ENCODE assay signal across 1 cellular context in genomic region chr11:65652511-65653228, GRCh38.
TF ChIP-seq lines count a peak whose summit lies in the region.

No MANE protein-coding gene starts in this region.

TF ChIP-seq in GM23338, 12 proteins besides CTCF, POLR2A, EP300 and RAD21:
- TF ChIP-seq REST (IDR thresholded peaks at IDR 0.05; ENCODE audit: unreplicated experiment) = no peak
- TF ChIP-seq ZNF462 (CRISPR knock-in tag; IDR thresholded peaks at IDR 0.05) = no peak
- TF ChIP-seq POLR2AphosphoS5 (IDR thresholded peaks at IDR 0.05; ENCODE audit: low read depth) = peak; percentile 61
- no peak for TF ChIP-seq EZH2 (IDR thresholded peaks at IDR 0.05; ENCODE audit: low read depth, unreplicated experiment)
- no peak for TF ChIP-seq CREB1 (CRISPR knock-in tag; IDR thresholded peaks at IDR 0.05; ENCODE audit: low read depth)
- no peak for TF ChIP-seq ZNF114 (CRISPR knock-in tag; IDR thresholded peaks at IDR 0.05)
- TF ChIP-seq NANOG (IDR thresholded peaks at IDR 0.05; ENCODE audit: borderline replicate concordance) = no peak
